Comparison of ENCODE assay signal across 21 cellular contexts in genomic region chr14:24556756-24557155, GRCh38. TPM values are rescaled to one million over a fixed set of nuclear protein-coding genes. Genes with fewer than 3 reads are reported as not detected.
A peak's percentile ranks its signal among the peaks of the same experiment; 100 is the strongest.
DNase-seq lines count a peak whose midpoint lies in the region; FAIRE-seq and TF ChIP-seq lines count a peak whose summit lies in the region.
"Had no signal": no experiment of that assay in that cellular context is flagged by ENCODE, and none has a peak within 500 bp of the region (broad histone marks: within the 10 kb centered on the region; RNA-seq: fewer than 3 reads in every experiment).

No MANE protein-coding gene starts in this region.

- H3K4me1 Mint-ChIP-seq in HFFc6 (ENCODE audit: low read depth), result no peaks in the 10 kb centered on the region
- H3K4me1 Mint-ChIP-seq: activated B cell treated with CpG ODN at 0.5 μM for 24 hours; activated naive CD8-positive, alpha-beta T cell treated with anti-CD3 and anti-CD28 coated beads, Interleukin-2, amount 10 ng/mL, durations not matched to agents 7 days and 5 days had no signal

- peaks cover 30% of the 10 kb centered on the region for H3K9me3 Mint-ChIP-seq in HFFc6
- H3K9me3 Mint-ChIP-seq: activated T-helper 1 cell treated with anti-CD3 and anti-CD28 coated beads, Interleukin-12 subunit alpha, Interleukin-12 subunit beta, Interleukin-2, Interleukin-4 antibody, amounts not matched to agents 30 ng/mL and 10 ng/mL and 1 ng/mL, durations not matched to agents 14 hours and 24 hours and 36 hours; type B pancreatic cell had no signal

- peaks cover 6% of the 10 kb centered on the region; the same call in 1 of the 2 replicates for H3K36me3 Mint-ChIP-seq in HFFc6 (ENCODE audit: low read depth)
- H3K36me3 Mint-ChIP-seq: activated naive CD8-positive, alpha-beta T cell treated with anti-CD3 and anti-CD28 coated beads, Interleukin-2, amount 10 ng/mL, durations not matched to agents 7 days and 5 days; type B pancreatic cell had no signal

- CTCF ChIA-PET in RWPE1 (lab: Yijun Ruan, JAX), result interaction anchor here (0.8 kb wide), 1 partner anchor 75 kb away, joined by 4 read pairs; no protein-coding TSS in a partner anchor

- H3K27me3 Mint-ChIP-seq in HFFc6 (ENCODE audit: insufficient read depth), result no peaks in the 10 kb centered on the region; the same call in none of the 2 replicates
- H3K27me3 Mint-ChIP-seq: type B pancreatic cell had no signal

- no peak overlapping the region for H3K4me3 Mint-ChIP-seq in HFFc6
- H3K4me3 Mint-ChIP-seq: activated B cell treated with CpG ODN at 0.5 μM for 24 hours; activated naive CD8-positive, alpha-beta T cell treated with anti-CD3 and anti-CD28 coated beads, Interleukin-2, amount 10 ng/mL, durations not matched to agents 7 days and 5 days; activated T-helper 1 cell treated with anti-CD3 and anti-CD28 coated beads, Interleukin-12 subunit alpha, Interleukin-12 subunit beta, Interleukin-2, Interleukin-4 antibody, amounts not matched to agents 30 ng/mL and 10 ng/mL and 1 ng/mL, durations not matched to agents 14 hours and 24 hours and 36 hours; type B pancreatic cell had no signal

- no peak for TF ChIP-seq CTCF in HFFc6 (IDR thresholded peaks at IDR 0.05)
- no peak for TF ChIP-seq CTCF in RWPE1 (conservative IDR thresholded peaks at IDR 0.05; ENCODE audit: low read depth)

- DNase-seq in HFFc6 (peak; percentile 2), RWPE1 (ENCODE audit: low spot score) (peak; percentile 29), epithelial cell of prostate (ENCODE audit: low read depth, low spot score) (peak; percentile 52), stromal cell of bone marrow (ENCODE audit: low read depth) (peak; percentile 3), Ammon's horn (ENCODE audit: low spot score) (no peak), GM19239 (ENCODE audit: insufficient read length, low spot score) (no peak)
- DNase-seq in activated effector memory CD4-positive, alpha-beta T cell treated with Interleukin-2 at 50 U/mL for 16 hours, result no peak
- DNase-seq: activated B cell treated with CpG ODN at 0.5 μM for 24 hours; activated CD8-positive, alpha-beta memory T cell treated with anti-CD3 and anti-CD28 coated beads for 24 hours; activated naive CD8-positive, alpha-beta T cell treated with anti-CD3 and anti-CD28 coated beads, Interleukin-2, amount 10 ng/mL, durations not matched to agents 7 days and 5 days; NCI-H146; right cardiac atrium; Right ventricle myocardium superior; stimulated activated naive CD4-positive, alpha-beta T cell treated with Interleukin-2 at 50 U/mL for 16 hours; T-helper 2 cell had no signal

- no peak overlapping the region for H3K27ac ChIP-seq in RWPE1
- peak overlapping the region; percentile 35 for H3K27ac ChIP-seq in epithelial cell of prostate
- H3K27ac ChIP-seq: cardiac muscle cell had no signal

- POLR2A ChIA-PET in RWPE1 (lab: Yijun Ruan, JAX; ENCODE audit: low non-redundant PET), result no interaction called here

- no peak overlapping the region for H3K27ac Mint-ChIP-seq in HFFc6
- H3K27ac Mint-ChIP-seq: activated B cell treated with CpG ODN at 0.5 μM for 24 hours; activated naive CD8-positive, alpha-beta T cell treated with anti-CD3 and anti-CD28 coated beads, Interleukin-2, amount 10 ng/mL, durations not matched to agents 7 days and 5 days; activated T-helper 1 cell treated with anti-CD3 and anti-CD28 coated beads, Interleukin-12 subunit alpha, Interleukin-12 subunit beta, Interleukin-2, Interleukin-4 antibody, amounts not matched to agents 30 ng/mL and 10 ng/mL and 1 ng/mL, durations not matched to agents 14 hours and 24 hours and 36 hours; type B pancreatic cell had no signal

- no peak for FAIRE-seq in GM19239 (lab: Jason Lieb, UNC)
- FAIRE-seq: G401.6 had no signal

RNA-seq across cellular contexts. Expression of gene CTSG, which starts 19.3 kb away (rescaled TPM):
- not detected for total RNA-seq in HFFc6 (2021; fragmentation: NEBNext Ultra II Directional; extraction: Animal tissue kit (Norgen Biotek cat#: 25700))
- total RNA-seq: activated B cell treated with CpG ODN at 0.5 μM for 24 hours; activated naive CD8-positive, alpha-beta T cell treated with anti-CD3 and anti-CD28 coated beads, Interleukin-2, amount 10 ng/mL, durations not matched to agents 7 days and 5 days; activated T-helper 1 cell treated with anti-CD3 and anti-CD28 coated beads, Interleukin-12 subunit alpha, Interleukin-12 subunit beta, Interleukin-2, Interleukin-4 antibody, amounts not matched to agents 30 ng/mL and 10 ng/mL and 1 ng/mL, durations not matched to agents 14 hours and 24 hours and 36 hours; cardiac muscle cell; esophagus mucosa; GM12878 had no signal

RNA-seq across cellular contexts. Expression of gene CMA1, which starts 48.7 kb away (rescaled TPM):
- not detected for total RNA-seq in HFFc6 (2021; fragmentation: NEBNext Ultra II Directional; extraction: Animal tissue kit (Norgen Biotek cat#: 25700))
- total RNA-seq: activated B cell treated with CpG ODN at 0.5 μM for 24 hours; activated T-helper 1 cell treated with anti-CD3 and anti-CD28 coated beads, Interleukin-12 subunit alpha, Interleukin-12 subunit beta, Interleukin-2, Interleukin-4 antibody, amounts not matched to agents 30 ng/mL and 10 ng/mL and 1 ng/mL, durations not matched to agents 14 hours and 24 hours and 36 hours; cardiac muscle cell; GM12878 had no signal

RNA-seq across cellular contexts. Expression of gene GZMH, which starts 52.7 kb away (rescaled TPM):
- not detected for total RNA-seq in HFFc6 (2021; fragmentation: NEBNext Ultra II Directional; extraction: Animal tissue kit (Norgen Biotek cat#: 25700))
- total RNA-seq: cardiac muscle cell, esophagus mucosa, GM12878 had no signal

Comparison
In these comparisons a context has a peak if more than half of its experiments do, and no peak if none do; other contexts are left out.
1. DNase-seq: peak in HFFc6 (single experiment), RWPE1 (single experiment), epithelial cell of prostate (single experiment) and stromal cell of bone marrow (single experiment); none in Ammon's horn (single experiment), activated effector memory CD4-positive, alpha-beta T cell treated with Interleukin-2 at 50 U/mL for 16 hours (single experiment) and GM19239 (single experiment).